In genomic region chr3:161989012-161989411, GRCh38 we compare ENCODE assay signal across 22 cellular contexts.
"Had no signal": no experiment of that assay in that cellular context is flagged by ENCODE, and none has a peak within 500 bp of the region (broad histone marks: within the 10 kb centered on the region; RNA-seq: fewer than 3 reads in every experiment).

No MANE protein-coding gene starts in this region.

- H3K27me3 Mint-ChIP-seq: activated B cell treated with CpG ODN at 0.5 μM for 24 hours; activated CD8-positive, alpha-beta T cell treated with anti-CD3 and anti-CD28 coated beads for 36 hours; activated naive CD4-positive, alpha-beta T cell treated with anti-CD3 and anti-CD28 coated beads, Interleukin-2, amount 50 U/mL, for 24 hours had no signal

- DNase-seq: activated B cell treated with CpG ODN at 0.5 μM for 24 hours; activated CD4-positive, alpha-beta T cell treated with anti-CD3 and anti-CD28 coated beads, Interleukin-2, amount 50 U/mL, for 1 hour; activated CD8-positive, alpha-beta T cell treated with anti-CD3 and anti-CD28 coated beads for 36 hours; activated T-cell treated with anti-CD3 and anti-CD28 coated beads, Interleukin-2, amount 50 U/mL, for 4 hours; central memory CD4-positive, alpha-beta T cell; esophagus squamous epithelium; foreskin melanocyte; heart right ventricle; kidney glomerular epithelial cell; left lung; lower lobe of right lung; mesenchymal stem cell; natural killer cell; posterior cingulate gyrus; right cardiac atrium; spleen; stimulated activated naive CD8-positive, alpha-beta T cell treated with anti-CD3 and anti-CD28 coated beads, Interleukin-15, Interleukin-2, amounts not matched to agents 100 U/mL and 50 U/mL, for 24 hours; testis; transverse colon had no signal

- H3K4me1 Mint-ChIP-seq: activated B cell treated with CpG ODN at 0.5 μM for 24 hours; activated naive CD4-positive, alpha-beta T cell treated with anti-CD3 and anti-CD28 coated beads, Interleukin-2, amount 50 U/mL, for 24 hours; natural killer cell had no signal

- H3K36me3 ChIP-seq: breast epithelium, esophagus squamous epithelium, heart right ventricle, left lung, lower lobe of right lung, spleen, transverse colon had no signal

- H3K4me3 Mint-ChIP-seq: activated B cell treated with CpG ODN at 0.5 μM for 24 hours; activated CD8-positive, alpha-beta T cell treated with anti-CD3 and anti-CD28 coated beads for 36 hours; activated naive CD4-positive, alpha-beta T cell treated with anti-CD3 and anti-CD28 coated beads, Interleukin-2, amount 50 U/mL, for 24 hours; activated T-cell treated with anti-CD3 and anti-CD28 coated beads, Interleukin-2, amount 50 U/mL, for 4 hours; natural killer cell had no signal

- H3K27me3 ChIP-seq: breast epithelium, esophagus squamous epithelium, heart right ventricle, left lung, spleen, testis, transverse colon had no signal

- H3K4me1 ChIP-seq: breast epithelium, esophagus squamous epithelium, heart right ventricle, left lung, lower lobe of right lung, spleen, testis, transverse colon had no signal

- H3K36me3 Mint-ChIP-seq: activated naive CD4-positive, alpha-beta T cell treated with anti-CD3 and anti-CD28 coated beads, Interleukin-2, amount 50 U/mL, for 24 hours; natural killer cell had no signal

- ATAC-seq: activated CD8-positive, alpha-beta T cell treated with anti-CD3 and anti-CD28 coated beads for 36 hours; activated T-cell treated with anti-CD3 and anti-CD28 coated beads, Interleukin-2, amount 50 U/mL, for 4 hours; heart right ventricle; left lung; lower lobe of right lung; natural killer cell; right cardiac atrium; stimulated activated naive CD8-positive, alpha-beta T cell treated with anti-CD3 and anti-CD28 coated beads, Interleukin-15, Interleukin-2, amounts not matched to agents 100 U/mL and 50 U/mL, for 24 hours had no signal

- H3K27ac ChIP-seq: breast epithelium, esophagus squamous epithelium, heart right ventricle, left lung, lower lobe of right lung, spleen, testis, transverse colon had no signal

- H3K4me3 ChIP-seq: breast epithelium, esophagus squamous epithelium, heart right ventricle, left lung, lower lobe of right lung, spleen, testis, transverse colon had no signal

- H3K9me3 ChIP-seq: breast epithelium, esophagus squamous epithelium, heart right ventricle, left lung, lower lobe of right lung, spleen, testis, transverse colon had no signal

- H3K9me3 Mint-ChIP-seq: activated T-cell treated with anti-CD3 and anti-CD28 coated beads, Interleukin-2, amount 50 U/mL, for 4 hours; activated T-helper 2 cell treated with anti-CD3 and anti-CD28 coated beads, Interferon-gamma antibody, Interleukin-2, Interleukin-4, amounts not matched to agents 10 μg/mL and 5 μg/mL and 100 μg/mL, durations not matched to agents 14 hours and 24 hours and 36 hours had no signal

- H3K27ac Mint-ChIP-seq: activated B cell treated with CpG ODN at 0.5 μM for 24 hours; activated CD8-positive, alpha-beta T cell treated with anti-CD3 and anti-CD28 coated beads for 36 hours; activated naive CD4-positive, alpha-beta T cell treated with anti-CD3 and anti-CD28 coated beads, Interleukin-2, amount 50 U/mL, for 24 hours; activated T-helper 2 cell treated with anti-CD3 and anti-CD28 coated beads, Interferon-gamma antibody, Interleukin-2, Interleukin-4, amounts not matched to agents 10 μg/mL and 5 μg/mL and 100 μg/mL, durations not matched to agents 14 hours and 24 hours and 36 hours; natural killer cell had no signal
